1 cellular context compared by ENCODE assay signal in the genomic region with DNA sequence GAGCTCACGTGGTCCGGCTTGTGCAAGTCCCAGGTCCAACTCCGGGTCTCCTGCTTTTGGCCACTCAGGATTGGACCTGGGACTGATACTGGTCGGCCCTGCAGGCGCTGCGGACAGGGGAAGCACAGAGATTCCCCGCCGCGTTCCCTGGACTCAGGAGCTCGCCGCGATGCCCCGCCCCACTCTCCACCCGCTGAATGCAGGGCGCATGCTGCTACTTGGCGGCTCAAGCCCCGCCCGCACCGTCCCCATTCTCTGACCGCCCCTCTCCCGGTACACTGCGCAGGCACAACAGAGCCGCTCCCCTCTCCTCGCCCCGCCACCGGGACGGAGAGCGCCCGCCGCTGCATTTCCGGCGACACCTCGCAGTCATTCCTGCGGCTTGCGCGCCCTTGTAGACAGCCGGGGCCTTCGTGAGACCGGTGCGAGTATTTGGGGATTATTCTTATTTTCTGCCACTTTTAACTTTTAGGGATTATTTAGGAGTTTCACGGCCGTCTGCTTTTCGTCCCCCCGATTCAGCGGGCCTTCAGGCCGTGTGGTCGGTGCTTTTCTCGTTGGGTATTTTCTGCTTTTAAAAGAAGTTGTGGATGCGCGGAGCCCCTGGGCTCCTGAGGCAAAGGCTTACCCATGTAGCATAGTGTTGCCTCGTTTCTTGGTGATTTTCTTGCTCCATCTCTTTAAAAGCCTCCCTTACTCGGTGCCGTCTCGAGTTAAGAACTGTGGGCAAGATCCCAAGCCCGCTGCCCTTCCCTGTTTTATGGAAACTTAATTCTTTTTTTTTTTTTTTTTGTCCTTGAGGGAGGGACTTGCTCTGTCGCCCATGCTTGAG.
TF ChIP-seq lines count a peak whose summit lies in the region.

A gene (plus strand): TSS at position 251 of the 832 bp plus-strand sequence. CDS start 1,544 bp downstream, outside the sequence.

TF ChIP-seq in K562, 482 proteins besides CTCF, POLR2A, EP300 and RAD21 (continued from another document and continues in another):
- TF ChIP-seq ATF1 (CRISPR knock-in tag; IDR thresholded peaks at IDR 0.05) (no peak), ATF1 (tag; IDR thresholded peaks at IDR 0.05) (peak; percentile 70), GABPA (tag; conservative IDR thresholded peaks at IDR 0.05; ENCODE audit: low read depth) (peak; percentile 89), SIX5 (IDR thresholded peaks at IDR 0.05; ENCODE audit: borderline replicate concordance in 1 of 2, insufficient read depth in 1 of 2, low read depth in 1 of 2, low read length in 2 of 2) (no peak), BDP1 (IDR thresholded peaks at IDR 0.05; ENCODE audit: insufficient read depth, insufficient read length) (no peak), POU5F1 (IDR thresholded peaks at IDR 0.05; ENCODE audit: borderline replicate concordance, low read depth, low read length, partially characterized antibody) (no peak), ZNF140 (CRISPR knock-in tag; IDR thresholded peaks at IDR 0.05) (no peak), KLF10 (CRISPR knock-in tag; IDR thresholded peaks at IDR 0.05) (no peak), LEF1 (IDR thresholded peaks at IDR 0.05) (no peak), RBFOX2 (IDR thresholded peaks at IDR 0.05; ENCODE audit: low read depth, low read length) (peak; percentile 97), SPI1 (IDR thresholded peaks at IDR 0.05; ENCODE audit: borderline replicate concordance, low read depth, low read length) (peak; percentile 16; the same call in 1 of the 2 replicates), DACH1 (IDR thresholded peaks at IDR 0.05; ENCODE audit: partially characterized antibody) (no peak), CREBBP (IDR thresholded peaks at IDR 0.05; ENCODE audit: low read depth, low read length) (no peak), FOXJ2 (tag; IDR thresholded peaks at IDR 0.05) (peak; percentile 84), ILF3 (IDR thresholded peaks at IDR 0.05; ENCODE audit: borderline replicate concordance) (no peak), NFXL1 (CRISPR knock-in tag; IDR thresholded peaks at IDR 0.05) (no peak), PHF21A (IDR thresholded peaks at IDR 0.05; ENCODE audit: borderline replicate concordance, low read depth) (no peak), MYBL2 (IDR thresholded peaks at IDR 0.05; ENCODE audit: low read depth) (no peak), MYBL2 (CRISPR knock-in tag; IDR thresholded peaks at IDR 0.05; ENCODE audit: borderline replicate concordance) (no peak), SUPT5H (IDR thresholded peaks at IDR 0.05) (peak; percentile 95), NFE2L1 (tag; IDR thresholded peaks at IDR 0.05; ENCODE audit: borderline replicate concordance, low read depth) (no peak), ZKSCAN8 (CRISPR knock-in tag; IDR thresholded peaks at IDR 0.05) (no peak), ZNF431 (CRISPR knock-in tag; IDR thresholded peaks at IDR 0.05) (no peak), ZNF217 (CRISPR knock-in tag; IDR thresholded peaks at IDR 0.05) (no peak), NBN (IDR thresholded peaks at IDR 0.05; ENCODE audit: low read depth) (no peak; the same call in 1 of the 2 replicates), NONO (IDR thresholded peaks at IDR 0.05; ENCODE audit: low read depth in 2 of 2, low read length in 1 of 2) (no peak), KDM4B (IDR thresholded peaks at IDR 0.05; ENCODE audit: borderline replicate concordance in 2 of 2, low read depth in 1 of 2) (0 out of 4 replicates have a peak, but pooled peaks of 1 of the 2 experiments have one; percentile 58), ZNF561 (CRISPR knock-in tag; conservative IDR thresholded peaks at IDR 0.05) (no peak), CEBPB (tag; IDR thresholded peaks at IDR 0.05) (peak; percentile 99), ZNF175 (CRISPR knock-in tag; IDR thresholded peaks at IDR 0.05; ENCODE audit: low read depth) (no peak), ZNF354B (CRISPR knock-in tag; IDR thresholded peaks at IDR 0.05) (no peak), U2AF2 (optimal IDR thresholded peaks at IDR 0.05; ENCODE audit: low read depth, low read length) (no peak), TRIM24 (IDR thresholded peaks at IDR 0.05) (0 out of 4 replicates have a peak, but pooled peaks of 1 of the 2 experiments have one; percentile 17), ZNF696 (CRISPR knock-in tag; conservative IDR thresholded peaks at IDR 0.05) (no peak), STAT5A (IDR thresholded peaks at IDR 0.05; ENCODE audit: borderline replicate concordance, low read length) (peak; percentile 7; the same call in 1 of the 2 replicates), HDAC1 (IDR thresholded peaks at IDR 0.05) (0 out of 4 replicates have a peak, but pooled peaks of 1 of the 2 experiments have one; percentile 57)
- TF ChIP-seq, protein P1, sequence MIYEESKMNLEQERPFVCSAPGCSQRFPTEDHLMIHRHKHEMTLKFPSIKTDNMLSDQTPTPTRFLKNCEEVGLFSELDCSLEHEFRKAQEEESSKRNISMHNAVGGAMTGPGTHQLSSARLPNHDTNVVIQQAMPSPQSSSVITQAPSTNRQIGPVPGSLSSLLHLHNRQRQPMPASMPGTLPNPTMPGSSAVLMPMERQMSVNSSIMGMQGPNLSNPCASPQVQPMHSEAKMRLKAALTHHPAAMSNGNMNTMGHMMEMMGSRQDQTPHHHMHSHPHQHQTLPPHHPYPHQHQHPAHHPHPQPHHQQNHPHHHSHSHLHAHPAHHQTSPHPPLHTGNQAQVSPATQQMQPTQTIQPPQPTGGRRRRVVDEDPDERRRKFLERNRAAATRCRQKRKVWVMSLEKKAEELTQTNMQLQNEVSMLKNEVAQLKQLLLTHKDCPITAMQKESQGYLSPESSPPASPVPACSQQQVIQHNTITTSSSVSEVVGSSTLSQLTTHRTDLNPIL (CRISPR knock-in tag; IDR thresholded peaks at IDR 0.05) = no peak
- TF ChIP-seq, protein P2, sequence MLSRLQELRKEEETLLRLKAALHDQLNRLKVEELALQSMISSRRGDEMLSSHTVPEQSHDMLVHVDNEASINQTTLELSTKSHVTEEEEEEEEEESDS (CRISPR knock-in tag; IDR thresholded peaks at IDR 0.05) = no peak
- TF ChIP-seq, protein P3, sequence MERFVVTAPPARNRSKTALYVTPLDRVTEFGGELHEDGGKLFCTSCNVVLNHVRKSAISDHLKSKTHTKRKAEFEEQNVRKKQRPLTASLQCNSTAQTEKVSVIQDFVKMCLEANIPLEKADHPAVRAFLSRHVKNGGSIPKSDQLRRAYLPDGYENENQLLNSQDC (CRISPR knock-in tag; IDR thresholded peaks at IDR 0.05) = no peak
- TF ChIP-seq, protein P4, sequence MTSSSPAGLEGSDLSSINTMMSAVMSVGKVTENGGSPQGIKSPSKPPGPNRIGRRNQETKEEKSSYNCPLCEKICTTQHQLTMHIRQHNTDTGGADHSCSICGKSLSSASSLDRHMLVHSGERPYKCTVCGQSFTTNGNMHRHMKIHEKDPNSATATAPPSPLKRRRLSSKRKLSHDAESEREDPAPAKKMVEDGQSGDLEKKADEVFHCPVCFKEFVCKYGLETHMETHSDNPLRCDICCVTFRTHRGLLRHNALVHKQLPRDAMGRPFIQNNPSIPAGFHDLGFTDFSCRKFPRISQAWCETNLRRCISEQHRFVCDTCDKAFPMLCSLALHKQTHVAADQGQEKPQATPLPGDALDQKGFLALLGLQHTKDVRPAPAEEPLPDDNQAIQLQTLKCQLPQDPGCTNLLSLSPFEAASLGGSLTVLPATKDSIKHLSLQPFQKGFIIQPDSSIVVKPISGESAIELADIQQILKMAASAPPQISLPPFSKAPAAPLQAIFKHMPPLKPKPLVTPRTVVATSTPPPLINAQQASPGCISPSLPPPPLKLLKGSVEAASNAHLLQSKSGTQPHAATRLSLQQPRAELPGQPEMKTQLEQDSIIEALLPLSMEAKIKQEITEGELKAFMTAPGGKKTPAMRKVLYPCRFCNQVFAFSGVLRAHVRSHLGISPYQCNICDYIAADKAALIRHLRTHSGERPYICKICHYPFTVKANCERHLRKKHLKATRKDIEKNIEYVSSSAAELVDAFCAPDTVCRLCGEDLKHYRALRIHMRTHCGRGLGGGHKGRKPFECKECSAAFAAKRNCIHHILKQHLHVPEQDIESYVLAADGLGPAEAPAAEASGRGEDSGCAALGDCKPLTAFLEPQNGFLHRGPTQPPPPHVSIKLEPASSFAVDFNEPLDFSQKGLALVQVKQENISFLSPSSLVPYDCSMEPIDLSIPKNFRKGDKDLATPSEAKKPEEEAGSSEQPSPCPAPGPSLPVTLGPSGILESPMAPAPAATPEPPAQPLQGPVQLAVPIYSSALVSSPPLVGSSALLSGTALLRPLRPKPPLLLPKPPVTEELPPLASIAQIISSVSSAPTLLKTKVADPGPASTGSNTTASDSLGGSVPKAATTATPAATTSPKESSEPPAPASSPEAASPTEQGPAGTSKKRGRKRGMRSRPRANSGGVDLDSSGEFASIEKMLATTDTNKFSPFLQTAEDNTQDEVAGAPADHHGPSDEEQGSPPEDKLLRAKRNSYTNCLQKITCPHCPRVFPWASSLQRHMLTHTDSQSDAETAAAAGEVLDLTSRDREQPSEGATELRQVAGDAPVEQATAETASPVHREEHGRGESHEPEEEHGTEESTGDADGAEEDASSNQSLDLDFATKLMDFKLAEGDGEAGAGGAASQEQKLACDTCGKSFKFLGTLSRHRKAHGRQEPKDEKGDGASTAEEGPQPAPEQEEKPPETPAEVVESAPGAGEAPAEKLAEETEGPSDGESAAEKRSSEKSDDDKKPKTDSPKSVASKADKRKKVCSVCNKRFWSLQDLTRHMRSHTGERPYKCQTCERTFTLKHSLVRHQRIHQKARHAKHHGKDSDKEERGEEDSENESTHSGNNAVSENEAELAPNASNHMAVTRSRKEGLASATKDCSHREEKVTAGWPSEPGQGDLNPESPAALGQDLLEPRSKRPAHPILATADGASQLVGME (CRISPR knock-in tag; IDR thresholded peaks at IDR 0.05) = no peak
- TF ChIP-seq, protein P5, sequence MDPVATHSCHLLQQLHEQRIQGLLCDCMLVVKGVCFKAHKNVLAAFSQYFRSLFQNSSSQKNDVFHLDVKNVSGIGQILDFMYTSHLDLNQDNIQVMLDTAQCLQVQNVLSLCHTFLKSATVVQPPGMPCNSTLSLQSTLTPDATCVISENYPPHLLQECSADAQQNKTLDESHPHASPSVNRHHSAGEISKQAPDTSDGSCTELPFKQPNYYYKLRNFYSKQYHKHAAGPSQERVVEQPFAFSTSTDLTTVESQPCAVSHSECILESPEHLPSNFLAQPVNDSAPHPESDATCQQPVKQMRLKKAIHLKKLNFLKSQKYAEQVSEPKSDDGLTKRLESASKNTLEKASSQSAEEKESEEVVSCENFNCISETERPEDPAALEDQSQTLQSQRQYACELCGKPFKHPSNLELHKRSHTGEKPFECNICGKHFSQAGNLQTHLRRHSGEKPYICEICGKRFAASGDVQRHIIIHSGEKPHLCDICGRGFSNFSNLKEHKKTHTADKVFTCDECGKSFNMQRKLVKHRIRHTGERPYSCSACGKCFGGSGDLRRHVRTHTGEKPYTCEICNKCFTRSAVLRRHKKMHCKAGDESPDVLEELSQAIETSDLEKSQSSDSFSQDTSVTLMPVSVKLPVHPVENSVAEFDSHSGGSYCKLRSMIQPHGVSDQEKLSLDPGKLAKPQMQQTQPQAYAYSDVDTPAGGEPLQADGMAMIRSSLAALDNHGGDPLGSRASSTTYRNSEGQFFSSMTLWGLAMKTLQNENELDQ (CRISPR knock-in tag; IDR thresholded peaks at IDR 0.05; ENCODE audit: borderline replicate concordance) = no peak
- TF ChIP-seq, protein P6, sequence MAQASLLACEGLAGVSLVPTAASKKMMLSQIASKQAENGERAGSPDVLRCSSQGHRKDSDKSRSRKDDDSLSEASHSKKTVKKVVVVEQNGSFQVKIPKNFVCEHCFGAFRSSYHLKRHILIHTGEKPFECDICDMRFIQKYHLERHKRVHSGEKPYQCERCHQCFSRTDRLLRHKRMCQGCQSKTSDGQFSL (CRISPR knock-in tag; IDR thresholded peaks at IDR 0.05) = no peak
- TF ChIP-seq, protein P6 (tag; IDR thresholded peaks at IDR 0.05) = no peak
- TF ChIP-seq, protein P7, sequence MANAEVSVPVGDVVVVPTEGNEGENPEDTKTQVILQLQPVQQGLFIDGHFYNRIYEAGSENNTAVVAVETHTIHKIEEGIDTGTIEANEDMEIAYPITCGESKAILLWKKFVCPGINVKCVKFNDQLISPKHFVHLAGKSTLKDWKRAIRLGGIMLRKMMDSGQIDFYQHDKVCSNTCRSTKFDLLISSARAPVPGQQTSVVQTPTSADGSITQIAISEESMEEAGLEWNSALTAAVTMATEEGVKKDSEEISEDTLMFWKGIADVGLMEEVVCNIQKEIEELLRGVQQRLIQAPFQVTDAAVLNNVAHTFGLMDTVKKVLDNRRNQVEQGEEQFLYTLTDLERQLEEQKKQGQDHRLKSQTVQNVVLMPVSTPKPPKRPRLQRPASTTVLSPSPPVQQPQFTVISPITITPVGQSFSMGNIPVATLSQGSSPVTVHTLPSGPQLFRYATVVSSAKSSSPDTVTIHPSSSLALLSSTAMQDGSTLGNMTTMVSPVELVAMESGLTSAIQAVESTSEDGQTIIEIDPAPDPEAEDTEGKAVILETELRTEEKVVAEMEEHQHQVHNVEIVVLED (CRISPR knock-in tag; IDR thresholded peaks at IDR 0.05) = no peak
- TF ChIP-seq, protein P8, sequence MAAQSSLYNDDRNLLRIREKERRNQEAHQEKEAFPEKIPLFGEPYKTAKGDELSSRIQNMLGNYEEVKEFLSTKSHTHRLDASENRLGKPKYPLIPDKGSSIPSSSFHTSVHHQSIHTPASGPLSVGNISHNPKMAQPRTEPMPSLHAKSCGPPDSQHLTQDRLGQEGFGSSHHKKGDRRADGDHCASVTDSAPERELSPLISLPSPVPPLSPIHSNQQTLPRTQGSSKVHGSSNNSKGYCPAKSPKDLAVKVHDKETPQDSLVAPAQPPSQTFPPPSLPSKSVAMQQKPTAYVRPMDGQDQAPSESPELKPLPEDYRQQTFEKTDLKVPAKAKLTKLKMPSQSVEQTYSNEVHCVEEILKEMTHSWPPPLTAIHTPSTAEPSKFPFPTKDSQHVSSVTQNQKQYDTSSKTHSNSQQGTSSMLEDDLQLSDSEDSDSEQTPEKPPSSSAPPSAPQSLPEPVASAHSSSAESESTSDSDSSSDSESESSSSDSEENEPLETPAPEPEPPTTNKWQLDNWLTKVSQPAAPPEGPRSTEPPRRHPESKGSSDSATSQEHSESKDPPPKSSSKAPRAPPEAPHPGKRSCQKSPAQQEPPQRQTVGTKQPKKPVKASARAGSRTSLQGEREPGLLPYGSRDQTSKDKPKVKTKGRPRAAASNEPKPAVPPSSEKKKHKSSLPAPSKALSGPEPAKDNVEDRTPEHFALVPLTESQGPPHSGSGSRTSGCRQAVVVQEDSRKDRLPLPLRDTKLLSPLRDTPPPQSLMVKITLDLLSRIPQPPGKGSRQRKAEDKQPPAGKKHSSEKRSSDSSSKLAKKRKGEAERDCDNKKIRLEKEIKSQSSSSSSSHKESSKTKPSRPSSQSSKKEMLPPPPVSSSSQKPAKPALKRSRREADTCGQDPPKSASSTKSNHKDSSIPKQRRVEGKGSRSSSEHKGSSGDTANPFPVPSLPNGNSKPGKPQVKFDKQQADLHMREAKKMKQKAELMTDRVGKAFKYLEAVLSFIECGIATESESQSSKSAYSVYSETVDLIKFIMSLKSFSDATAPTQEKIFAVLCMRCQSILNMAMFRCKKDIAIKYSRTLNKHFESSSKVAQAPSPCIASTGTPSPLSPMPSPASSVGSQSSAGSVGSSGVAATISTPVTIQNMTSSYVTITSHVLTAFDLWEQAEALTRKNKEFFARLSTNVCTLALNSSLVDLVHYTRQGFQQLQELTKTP (IDR thresholded peaks at IDR 0.05; ENCODE audit: low read depth in 1 of 2, partially characterized antibody in 2 of 2) = peak; percentile 30 to 55
